8 cellular contexts compared by ENCODE assay signal in genomic region chr17:2511462-2512369, GRCh38. TPM values are rescaled to one million over a fixed set of nuclear protein-coding genes. Genes with fewer than 3 reads are reported as not detected.
DNase-seq lines count a peak whose midpoint lies in the region; ATAC-seq and TF ChIP-seq lines count a peak whose summit lies in the region.

Gene METTL16, minus strand, starts transcription at chr17:2511888. Its CDS starts 9,557 bp downstream, at chr17:2502331.

- no peak within 1 kb of the TSS for H3K27ac Mint-ChIP-seq in progenitor cell of endocrine pancreas

- no peak within 1 kb of the TSS for H3K4me3 Mint-ChIP-seq in progenitor cell of endocrine pancreas (ENCODE audit: low read depth)

- peaks cover 3% of the 10 kb centered on the region for H3K9me3 Mint-ChIP-seq in progenitor cell of endocrine pancreas (ENCODE audit: low read depth)

- peaks cover 13% of the 10 kb centered on the region for H3K36me3 Mint-ChIP-seq in progenitor cell of endocrine pancreas (ENCODE audit: insufficient read depth)

- no peaks in the 10 kb centered on the region for H3K27me3 Mint-ChIP-seq in progenitor cell of endocrine pancreas

- H3K27ac ChIP-seq in left ventricle myocardium inferior (replicated peaks): peak within 1 kb of the TSS; percentile 84

- no peaks in the 10 kb centered on the region for H3K9me3 ChIP-seq in left ventricle myocardium inferior (replicated peaks)

- no peaks in the 10 kb centered on the region for H3K36me3 ChIP-seq in left ventricle myocardium inferior

- intact Hi-C loops in T-helper 1 cell treated with Interleukin-12 subunit alpha and Interleukin-12 subunit beta and Interleukin-4 antibody, amounts not matched to agents 30 ng/mL and 1 ng/mL, for 36 hours (cut with micrococcal nuclease): loop anchor here (1.0 to 5.0 kb wide), 6 partner anchors 82 to 200 kb away; partner anchors contain the start of genes CLUH, MNT, PAFAH1B1 and SGSM2
- intact Hi-C loops in left ventricle myocardium inferior (cut with micrococcal nuclease): no loop called here

- peak within 1 kb of the TSS; percentile 81 for H3K4me3 ChIP-seq in left ventricle myocardium inferior

- no peaks in the 10 kb centered on the region for H3K27me3 ChIP-seq in left ventricle myocardium inferior (ENCODE audit: low read depth)

- peak; percentile 99 for DNase-seq in NCI-H1694 (lab: John Stamatoyannopoulos, UW)
- DNase-seq in amniotic stem cell (lab: John Stamatoyannopoulos, UW): peak; percentile 100
- DNase-seq in left ventricle myocardium inferior: peak; percentile 98
- peak; percentile 92 for DNase-seq in progenitor cell of endocrine pancreas (ENCODE audit: low spot score, unreplicated experiment)
- DNase-seq in ureter (ENCODE audit: low spot score): peak; percentile 97

- ATAC-seq in GM18498 (IDR thresholded peaks at IDR 0.05; ENCODE audit: unreplicated experiment) (peak; percentile 97), HG02885 (IDR thresholded peaks at IDR 0.05; ENCODE audit: poor library complexity, unreplicated experiment) (peak; percentile 95)

- TF ChIP-seq CTCF in left ventricle myocardium inferior (IDR thresholded peaks at IDR 0.05; ENCODE audit: borderline replicate concordance): no peak
- TF ChIP-seq CTCF in progenitor cell of endocrine pancreas (IDR thresholded peaks at IDR 0.05; ENCODE audit: unreplicated experiment): no peak

- H3K4me1 Mint-ChIP-seq in progenitor cell of endocrine pancreas (ENCODE audit: low read depth): peaks cover 15% of the 10 kb centered on the region

- H3K4me1 ChIP-seq in left ventricle myocardium inferior: peaks cover 47% of the 10 kb centered on the region

RNA-seq across cellular contexts. Expression of gene METTL16, which starts in this region (rescaled TPM):
- 32.5 and 36.7 TPM in 2 replicates for total RNA-seq in T-helper 1 cell treated with Interleukin-12 subunit alpha and Interleukin-12 subunit beta and Interleukin-4 antibody, amounts not matched to agents 30 ng/mL and 1 ng/mL, for 36 hours
- total RNA-seq in left ventricle myocardium inferior (20.8 TPM), progenitor cell of endocrine pancreas (43.8 and 44.4 TPM in 2 replicates), ureter (52.2 TPM)

Comparison
In these comparisons a context has a peak if more than half of its experiments do, and no peak if none do; other contexts are left out.
1. Peak in every context shown above with its lines: DNase-seq, ATAC-seq, H3K4me3 ChIP-seq and H3K27ac ChIP-seq.